Comparison of ENCODE assay signal across 8 cellular contexts in genomic region chr14:92768236-92768635, GRCh38. TPM values are rescaled to one million over a fixed set of nuclear protein-coding genes. Genes with fewer than 3 reads are reported as not detected.
A peak's percentile ranks its signal among the peaks of the same experiment; 100 is the strongest.
DNase-seq lines count a peak whose midpoint lies in the region; ATAC-seq, FAIRE-seq and TF ChIP-seq lines count a peak whose summit lies in the region.
"Not testable (repeated sequence)": the region's sequence is repeated elsewhere in the genome, so short reads cannot be mapped to it uniquely, and the experiment has no call there.

No MANE protein-coding gene starts in this region.

- peak overlapping the region; percentile 87 for H3K27ac Mint-ChIP-seq in memory B cell

- not testable (repeated sequence) for TF ChIP-seq CTCF in upper lobe of right lung (IDR thresholded peaks at IDR 0.05)

- peaks cover 17% of the 10 kb centered on the region for H3K4me1 Mint-ChIP-seq in memory B cell

- H3K27me3 Mint-ChIP-seq in memory B cell: not testable (repeated sequence)

- H3K36me3 ChIP-seq in upper lobe of right lung: not testable (repeated sequence)

- H3K27me3 ChIP-seq in upper lobe of right lung: not testable (repeated sequence)

- DNase-seq in memory B cell (ENCODE audit: low spot score in 2 of 2): peak in 1 of 2 donors; percentile 62
- DNase-seq in upper lobe of right lung: not testable (repeated sequence)

- not testable (repeated sequence) for H3K4me1 ChIP-seq in upper lobe of right lung

- peak; percentile 96 for FAIRE-seq in colon (lab: Jason Lieb, UNC)

- not testable (repeated sequence) for H3K4me3 Mint-ChIP-seq in memory B cell

- H3K36me3 Mint-ChIP-seq in memory B cell: not testable (repeated sequence)

- intact Hi-C loops in upper lobe of right lung (cut with DNase I): not testable (repeated sequence)

- H3K27ac ChIP-seq in upper lobe of right lung: not testable (repeated sequence)

- not testable (repeated sequence) for TF ChIP-seq POLR2A in GM18505 (IDR thresholded peaks at IDR 0.05; ENCODE audit: borderline replicate concordance, extremely low read depth, insufficient read depth, insufficient read length)

- H3K9me3 ChIP-seq in upper lobe of right lung: not testable (repeated sequence)

- not testable (repeated sequence) for H3K9me3 Mint-ChIP-seq in memory B cell

- H3K4me3 ChIP-seq in upper lobe of right lung: not testable (repeated sequence)

- ATAC-seq in GM18505 (IDR thresholded peaks at IDR 0.05; ENCODE audit: unreplicated experiment) (peak; percentile 83), GM19468 (IDR thresholded peaks at IDR 0.05; ENCODE audit: extremely low read depth, unreplicated experiment) (peak; percentile 85), HG02884 (IDR thresholded peaks at IDR 0.05; ENCODE audit: unreplicated experiment) (peak; percentile 93), HG03469 (IDR thresholded peaks at IDR 0.05; ENCODE audit: unreplicated experiment) (peak; percentile 82), memory B cell (ENCODE audit: low read depth) (peak; percentile 96), upper lobe of right lung (peak; percentile 88)
- ATAC-seq in activated CD4-positive, CD25-positive, alpha-beta regulatory T cell treated with anti-CD3 and anti-CD28 coated beads, Interleukin-2, amount 50 U/mL, for 24 hours: peak; percentile 93

RNA-seq across cellular contexts. Expression of gene LGMN, which starts 19.8 kb away (rescaled TPM):
- 140 TPM for total RNA-seq in upper lobe of right lung

RNA-seq across cellular contexts. Expression of gene GOLGA5, which starts 25.9 kb away (rescaled TPM):
- total RNA-seq in upper lobe of right lung: 31.4 TPM
